ENCODE assay signal across 1 cellular context in genomic region chr3:58998476-58999117, GRCh38.
A peak's percentile ranks its signal among the peaks of the same experiment; 100 is the strongest.
TF ChIP-seq lines count a peak whose summit lies in the region.

No MANE protein-coding gene starts in this region.

TF ChIP-seq in K562, 482 proteins besides CTCF, POLR2A, EP300 and RAD21 (continued from another document):
- TF ChIP-seq FOXO4 (CRISPR knock-in tag; IDR thresholded peaks at IDR 0.05) (no peak), ZNF133 (CRISPR knock-in tag; IDR thresholded peaks at IDR 0.05) (no peak), TEAD2 (tag; IDR thresholded peaks at IDR 0.05) (no peak), TOE1 (IDR thresholded peaks at IDR 0.05; ENCODE audit: borderline replicate concordance) (peak; percentile 57; the same call in 1 of the 2 replicates), TOE1 (CRISPR knock-in tag; IDR thresholded peaks at IDR 0.05; ENCODE audit: borderline replicate concordance, low read depth) (no peak), SRSF9 (IDR thresholded peaks at IDR 0.05; ENCODE audit: borderline replicate concordance, low read depth, low read length) (no peak), ZFP30 (CRISPR knock-in tag; IDR thresholded peaks at IDR 0.05; ENCODE audit: borderline replicate concordance) (no peak), ELF1 (tag; IDR thresholded peaks at IDR 0.05) (no peak), SLC30A9 (CRISPR knock-in tag; IDR thresholded peaks at IDR 0.05) (no peak), TAF9B (IDR thresholded peaks at IDR 0.05; ENCODE audit: partially characterized antibody) (peak; percentile 53), ETS2 (tag; IDR thresholded peaks at IDR 0.05; ENCODE audit: borderline replicate concordance, poor library complexity, severe bottlenecking) (no peak), DEAF1 (CRISPR knock-in tag; IDR thresholded peaks at IDR 0.05) (no peak), KLF1 (tag; IDR thresholded peaks at IDR 0.05) (0 out of 2 replicates have a peak, but pooled peaks have one; percentile 29), ZFP36 (IDR thresholded peaks at IDR 0.05; ENCODE audit: low read depth, low read length, partially characterized antibody) (no peak), MCM7 (IDR thresholded peaks at IDR 0.05) (no peak)
